In the genomic region with DNA sequence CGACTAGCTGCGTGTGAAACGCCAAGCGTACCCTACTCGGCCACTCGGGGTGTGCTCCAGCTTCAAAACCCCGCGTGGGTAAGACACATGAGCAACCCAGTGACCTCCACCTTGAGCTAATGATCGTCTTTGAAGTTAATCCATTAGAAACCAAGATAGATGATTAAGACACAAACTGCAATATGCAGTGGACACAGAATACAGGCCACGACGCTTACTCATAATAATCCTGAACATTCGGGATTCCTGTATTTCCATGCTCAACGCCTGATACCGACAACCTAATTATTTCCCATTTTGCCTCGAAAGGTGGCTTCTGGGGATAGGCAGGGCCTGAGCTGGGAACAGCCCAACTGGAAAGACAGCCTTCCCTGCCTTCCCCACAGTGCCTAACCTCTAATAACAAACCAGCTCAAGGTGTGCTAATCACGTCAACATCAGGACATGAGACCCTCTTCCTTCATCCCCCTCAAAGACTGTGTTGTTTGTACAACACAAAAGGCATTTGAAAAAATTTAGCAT, we compare ENCODE assay signal across 8 cellular contexts. TPM values are rescaled to one million over a fixed set of nuclear protein-coding genes. Genes with fewer than 3 reads are reported as not detected.
DNase-seq lines count a peak whose midpoint lies in the region; ATAC-seq, FAIRE-seq and TF ChIP-seq lines count a peak whose summit lies in the region.

No MANE protein-coding gene starts in this region.

- H3K27ac Mint-ChIP-seq in T-helper 1 cell treated with Interleukin-12 subunit alpha and Interleukin-12 subunit beta and Interleukin-4 antibody, amounts not matched to agents 30 μg/mL and 1 μg/mL, for 36 hours: peak overlapping the region; percentile 0
- H3K27ac Mint-ChIP-seq in WTC11: peak overlapping the region; percentile 39

- POLR2A ChIA-PET in WTC11 (lab: Charles Lee): no interaction called here

- peaks cover 17% of the 10 kb centered on the region for H3K4me1 Mint-ChIP-seq in T-helper 1 cell treated with Interleukin-12 subunit alpha and Interleukin-12 subunit beta and Interleukin-4 antibody, amounts not matched to agents 30 μg/mL and 1 μg/mL, for 36 hours (ENCODE audit: low read depth)
- H3K4me1 Mint-ChIP-seq in WTC11: peaks cover 19% of the 10 kb centered on the region

- WGBS in stomach, 5 donors: 14 to 16% (median 14%) methylated on average over 15 to 16 of the region's 16 CpGs

- no peaks in the 10 kb centered on the region for H3K9me3 Mint-ChIP-seq in T-helper 1 cell treated with Interleukin-12 subunit alpha and Interleukin-12 subunit beta and Interleukin-4 antibody, amounts not matched to agents 30 μg/mL and 1 μg/mL, for 36 hours
- no peaks in the 10 kb centered on the region for H3K9me3 Mint-ChIP-seq in WTC11

- TF ChIP-seq POLR2A in stomach (IDR thresholded peaks at IDR 0.05): no peak

- H3K36me3 ChIP-seq in iPS-18a (ENCODE audit: control insufficient read depth, low read depth, low read length): peaks cover 21% of the 10 kb centered on the region
- H3K36me3 ChIP-seq in stomach: peaks cover 19 to 60% (median 56%) of the 10 kb centered on the region in 4 donors

- H3K4me1 ChIP-seq in iPS-18a (ENCODE audit: control insufficient read depth, low read depth, low read length) (no peaks in the 10 kb centered on the region), stomach (peaks cover 10 to 29% (median 22%) of the 10 kb centered on the region in 4 donors)

- TF ChIP-seq CTCF in WTC11 (IDR thresholded peaks at IDR 0.05): no peak
- TF ChIP-seq CTCF in stomach (IDR thresholded peaks at IDR 0.05): no peak

- peak; percentile 49 for ATAC-seq in WTC11

- H3K36me3 Mint-ChIP-seq in T-helper 1 cell treated with Interleukin-12 subunit alpha and Interleukin-12 subunit beta and Interleukin-4 antibody, amounts not matched to agents 30 μg/mL and 1 μg/mL, for 36 hours (ENCODE audit: low read depth): peaks cover 10% of the 10 kb centered on the region
- H3K36me3 Mint-ChIP-seq in WTC11: peaks cover 15% of the 10 kb centered on the region

- H3K4me3 Mint-ChIP-seq in T-helper 1 cell treated with Interleukin-12 subunit alpha and Interleukin-12 subunit beta and Interleukin-4 antibody, amounts not matched to agents 30 μg/mL and 1 μg/mL, for 36 hours: peak overlapping the region; percentile 83
- peak overlapping the region; percentile 70 for H3K4me3 Mint-ChIP-seq in WTC11

- FAIRE-seq in HTR-8/SVneo (lab: Jason Lieb, UNC): no peak

- H3K27ac ChIP-seq in iPS-18a (ENCODE audit: low read length) (no peak overlapping the region), stomach (peak overlapping the region in 2 of 5 donors; percentile 93 to 96)

- H3K9ac ChIP-seq in iPS-18a (ENCODE audit: low read length): peak overlapping the region; percentile 26

- no peak for DNase-seq in T-helper 1 cell
- DNase-seq in WTC11 (ENCODE audit: low spot score): no peak
- DNase-seq in stomach: no peak
- no peak for DNase-seq in HTR-8/SVneo (ENCODE audit: insufficient read length, low spot score)
- no peak for DNase-seq in posterior cingulate gyrus
- no peak for DNase-seq in superior temporal gyrus (ENCODE audit: extremely low spot score)

- H3K27me3 ChIP-seq in iPS-18a (ENCODE audit: control insufficient read depth, insufficient read depth, low read length): peaks cover 9% of the 10 kb centered on the region
- no peaks in the 10 kb centered on the region for H3K27me3 ChIP-seq in stomach

- H3K27me3 Mint-ChIP-seq in T-helper 1 cell treated with Interleukin-12 subunit alpha and Interleukin-12 subunit beta and Interleukin-4 antibody, amounts not matched to agents 30 μg/mL and 1 μg/mL, for 36 hours (ENCODE audit: low read depth): no peaks in the 10 kb centered on the region
- H3K27me3 Mint-ChIP-seq in WTC11 (ENCODE audit: low read depth): peaks cover 6% of the 10 kb centered on the region; the same call in 1 of the 2 replicates

- CTCF ChIA-PET in WTC11 (lab: Charles Lee): interaction anchor here (1.2 to 2.8 kb wide), 4 partner anchors 17 to 318 kb away, joined by 4 to 15 read pairs (median 8); partner anchors contain the start of genes LRRC37B and UTP6

- no peak for TF ChIP-seq EP300 in stomach (IDR thresholded peaks at IDR 0.05)

- intact Hi-C loops in stomach (cut with DNase I; ENCODE audit: low total_unique reads) (no loop called here), posterior cingulate gyrus (cut with DNase I) (loop anchor here (2.0 kb wide), 1 partner anchor 41 kb away; the partner anchor contains the start of gene UTP6)

- H3K9me3 ChIP-seq in iPS-18a (ENCODE audit: control insufficient read depth, low read depth, low read length): no peaks in the 10 kb centered on the region
- H3K9me3 ChIP-seq in stomach: no peaks in the 10 kb centered on the region

- peak overlapping the region; percentile 59 for H3K4me3 ChIP-seq in iPS-18a (ENCODE audit: low read length)
- peak overlapping the region; percentile 77 to 92 (median 82) for H3K4me3 ChIP-seq in stomach

TF ChIP-seq in WTC11, 78 proteins besides CTCF, POLR2A, EP300 and RAD21:
- TF ChIP-seq OVOL2 (CRISPR knock-in tag; IDR thresholded peaks at IDR 0.05; ENCODE audit: borderline replicate concordance) (no peak), SMAD4 (CRISPR knock-in tag; IDR thresholded peaks at IDR 0.05) (no peak), PRRX2 (CRISPR knock-in tag; IDR thresholded peaks at IDR 0.05) (no peak), KAT7 (CRISPR knock-in tag; IDR thresholded peaks at IDR 0.05; ENCODE audit: borderline replicate concordance) (no peak), CBFB (CRISPR knock-in tag; IDR thresholded peaks at IDR 0.05; ENCODE audit: low read depth) (no peak), GTF2I (CRISPR knock-in tag; conservative IDR thresholded peaks at IDR 0.05) (no peak), RORB (CRISPR knock-in tag; IDR thresholded peaks at IDR 0.05) (no peak), ATF1 (CRISPR knock-in tag; IDR thresholded peaks at IDR 0.05) (no peak), RELA (CRISPR knock-in tag; IDR thresholded peaks at IDR 0.05; ENCODE audit: borderline replicate concordance) (no peak), NFYB (CRISPR knock-in tag; conservative IDR thresholded peaks at IDR 0.05; ENCODE audit: low read depth) (no peak), GRHL2 (CRISPR knock-in tag; IDR thresholded peaks at IDR 0.05; ENCODE audit: insufficient replicate concordance, severe bottlenecking) (no peak), ESRRA (CRISPR knock-in tag; IDR thresholded peaks at IDR 0.05; ENCODE audit: borderline replicate concordance) (no peak), GABPB1 (CRISPR knock-in tag; IDR thresholded peaks at IDR 0.05) (no peak), ZNF121 (CRISPR knock-in tag; IDR thresholded peaks at IDR 0.05) (no peak), MXD4 (CRISPR knock-in tag; IDR thresholded peaks at IDR 0.05; ENCODE audit: borderline replicate concordance) (no peak)
- TF ChIP-seq, protein P1, sequence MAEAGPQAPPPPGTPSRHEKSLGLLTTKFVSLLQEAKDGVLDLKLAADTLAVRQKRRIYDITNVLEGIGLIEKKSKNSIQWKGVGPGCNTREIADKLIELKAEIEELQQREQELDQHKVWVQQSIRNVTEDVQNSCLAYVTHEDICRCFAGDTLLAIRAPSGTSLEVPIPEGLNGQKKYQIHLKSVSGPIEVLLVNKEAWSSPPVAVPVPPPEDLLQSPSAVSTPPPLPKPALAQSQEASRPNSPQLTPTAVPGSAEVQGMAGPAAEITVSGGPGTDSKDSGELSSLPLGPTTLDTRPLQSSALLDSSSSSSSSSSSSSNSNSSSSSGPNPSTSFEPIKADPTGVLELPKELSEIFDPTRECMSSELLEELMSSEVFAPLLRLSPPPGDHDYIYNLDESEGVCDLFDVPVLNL (CRISPR knock-in tag; IDR thresholded peaks at IDR 0.05; ENCODE audit: borderline replicate concordance, low read depth): no peak
- TF ChIP-seq, protein P2, sequence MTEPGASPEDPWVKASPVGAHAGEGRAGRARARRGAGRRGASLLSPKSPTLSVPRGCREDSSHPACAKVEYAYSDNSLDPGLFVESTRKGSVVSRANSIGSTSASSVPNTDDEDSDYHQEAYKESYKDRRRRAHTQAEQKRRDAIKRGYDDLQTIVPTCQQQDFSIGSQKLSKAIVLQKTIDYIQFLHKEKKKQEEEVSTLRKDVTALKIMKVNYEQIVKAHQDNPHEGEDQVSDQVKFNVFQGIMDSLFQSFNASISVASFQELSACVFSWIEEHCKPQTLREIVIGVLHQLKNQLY (CRISPR knock-in tag; IDR thresholded peaks at IDR 0.05): no peak
- TF ChIP-seq, protein P3, sequence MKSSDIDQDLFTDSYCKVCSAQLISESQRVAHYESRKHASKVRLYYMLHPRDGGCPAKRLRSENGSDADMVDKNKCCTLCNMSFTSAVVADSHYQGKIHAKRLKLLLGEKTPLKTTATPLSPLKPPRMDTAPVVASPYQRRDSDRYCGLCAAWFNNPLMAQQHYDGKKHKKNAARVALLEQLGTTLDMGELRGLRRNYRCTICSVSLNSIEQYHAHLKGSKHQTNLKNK (CRISPR knock-in tag; IDR thresholded peaks at IDR 0.05): no peak
- TF ChIP-seq, protein P4, sequence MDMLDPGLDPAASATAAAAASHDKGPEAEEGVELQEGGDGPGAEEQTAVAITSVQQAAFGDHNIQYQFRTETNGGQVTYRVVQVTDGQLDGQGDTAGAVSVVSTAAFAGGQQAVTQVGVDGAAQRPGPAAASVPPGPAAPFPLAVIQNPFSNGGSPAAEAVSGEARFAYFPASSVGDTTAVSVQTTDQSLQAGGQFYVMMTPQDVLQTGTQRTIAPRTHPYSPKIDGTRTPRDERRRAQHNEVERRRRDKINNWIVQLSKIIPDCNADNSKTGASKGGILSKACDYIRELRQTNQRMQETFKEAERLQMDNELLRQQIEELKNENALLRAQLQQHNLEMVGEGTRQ (CRISPR knock-in tag; IDR thresholded peaks at IDR 0.05): no peak

RNA-seq across cellular contexts. Expression of gene COPRS, which starts 0.5 kb away (rescaled TPM):
- total RNA-seq in WTC11 (2021): 37.5 to 41.2 TPM (median 39.1 TPM) in 3 replicates
- total RNA-seq in stomach: 10 to 100 TPM; 22.8 to 61.4 (median 38.4) TPM
- 10 to 100 TPM; 52.1 to 57.3 (median 56.0) TPM for polyA plus RNA-seq in stomach

RNA-seq across cellular contexts. Expression of gene UTP6, which starts 42.0 kb away (rescaled TPM):
- total RNA-seq in WTC11 (2021) (72.6 to 84.2 TPM (median 79.5 TPM) in 3 replicates), stomach (10 to 100 TPM in 4 of 5 donors, 1 to 10 TPM in 1; 4.1 to 61.3 (median 35.3) TPM)
- polyA plus RNA-seq in stomach: 10 to 100 TPM; 24.2 to 49.6 (median 30.9) TPM
